Comparison of ENCODE assay signal across 25 cellular contexts in the genomic region with DNA sequence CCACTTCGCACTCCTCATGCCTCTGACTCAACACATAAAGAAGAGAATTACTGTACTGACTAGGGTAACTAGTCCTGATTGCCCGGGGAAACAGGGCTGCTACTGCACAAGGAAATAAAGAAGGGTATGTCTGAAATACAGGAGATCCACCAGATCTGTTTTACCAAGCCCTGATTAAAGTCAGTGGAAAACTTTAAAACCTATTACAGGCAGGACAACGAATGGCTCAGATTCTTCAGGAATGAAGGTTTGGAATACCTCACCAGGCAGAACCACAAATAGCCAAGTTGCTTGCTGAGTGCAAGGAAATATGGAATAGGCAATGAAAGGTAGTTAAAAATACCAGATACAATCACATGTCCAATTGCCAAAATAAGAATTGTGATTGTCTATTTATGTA.
"Had no signal": no experiment of that assay in that cellular context is flagged by ENCODE, and none has a peak within 500 bp of the region (broad histone marks: within the 10 kb centered on the region; RNA-seq: fewer than 3 reads in every experiment).

No MANE protein-coding gene starts in this region.

- H3K27ac Mint-ChIP-seq: activated naive CD8-positive, alpha-beta T cell treated with anti-CD3 and anti-CD28 coated beads, Interleukin-2, amount 10 ng/mL, durations not matched to agents 7 days and 5 days; activated T-helper 17 cell treated with anti-CD3 and anti-CD28 coated beads, Interleukin-2, amount 50 U/mL, for 72 hours had no signal

- H3K4me3 ChIP-seq: coronary artery, right lobe of liver, SK-N-MC, thoracic aorta, upper lobe of right lung had no signal

- H3K4me1 ChIP-seq: right lobe of liver, upper lobe of right lung had no signal

- ATAC-seq: activated CD4-positive, CD25-positive, alpha-beta regulatory T cell treated with anti-CD3 and anti-CD28 coated beads, Interleukin-2, amount 50 U/mL, for 24 hours; activated T-helper 17 cell treated with anti-CD3 and anti-CD28 coated beads, Interleukin-2, amount 50 U/mL, for 72 hours; left cardiac atrium; right lobe of liver; upper lobe of right lung had no signal

- H3K4me1 Mint-ChIP-seq: activated T-helper 17 cell treated with anti-CD3 and anti-CD28 coated beads, Interleukin-2, amount 50 U/mL, for 72 hours had no signal

- DNase-seq: activated CD4-positive, alpha-beta T cell treated with anti-CD3 and anti-CD28 coated beads, Interleukin-2, amount 50 U/mL, for 4 hours; activated naive CD4-positive, alpha-beta T cell; activated naive CD8-positive, alpha-beta T cell treated with anti-CD3 and anti-CD28 coated beads, Interleukin-2, amount 10 ng/mL, durations not matched to agents 7 days and 5 days; amniotic stem cell; cerebellar nuclear complex; erythroblast; head of caudate nucleus; hypothalamus; left cardiac atrium; nucleus accumbens; posterior cingulate gyrus; right lobe of liver; SHP77; stimulated activated CD4-positive, alpha-beta T cell treated with anti-CD3 and anti-CD28 coated beads, Interleukin-2, amount 100 ng/mL, for 48 hours; stimulated activated CD8-positive, alpha-beta memory T cell treated with anti-CD3 and anti-CD28 coated beads, Interleukin-4, amount 100 ng/mL, for 48 hours; stimulated activated naive CD4-positive, alpha-beta T cell; SW 1271; T-helper 2 cell; upper lobe of right lung had no signal

- H3K27me3 Mint-ChIP-seq: activated naive CD8-positive, alpha-beta T cell treated with anti-CD3 and anti-CD28 coated beads, Interleukin-2, amount 10 ng/mL, durations not matched to agents 7 days and 5 days; activated T-helper 17 cell treated with anti-CD3 and anti-CD28 coated beads, Interleukin-2, amount 50 U/mL, for 72 hours had no signal

- H3K9me3 Mint-ChIP-seq: activated naive CD8-positive, alpha-beta T cell treated with anti-CD3 and anti-CD28 coated beads, Interleukin-2, amount 10 ng/mL, durations not matched to agents 7 days and 5 days; activated T-helper 17 cell treated with anti-CD3 and anti-CD28 coated beads, Interleukin-2, amount 50 U/mL, for 72 hours had no signal

- H3K27ac ChIP-seq: coronary artery, right lobe of liver, SK-N-MC, thoracic aorta, upper lobe of right lung, VCaP had no signal

- H3K27me3 ChIP-seq: right lobe of liver, upper lobe of right lung had no signal

- H3K9me3 ChIP-seq: right lobe of liver, thoracic aorta, upper lobe of right lung had no signal

- H3K4me3 Mint-ChIP-seq: activated naive CD8-positive, alpha-beta T cell treated with anti-CD3 and anti-CD28 coated beads, Interleukin-2, amount 10 ng/mL, durations not matched to agents 7 days and 5 days; activated T-helper 17 cell treated with anti-CD3 and anti-CD28 coated beads, Interleukin-2, amount 50 U/mL, for 72 hours had no signal
